ENCODE assay signal across 9 cellular contexts in the genomic region with DNA sequence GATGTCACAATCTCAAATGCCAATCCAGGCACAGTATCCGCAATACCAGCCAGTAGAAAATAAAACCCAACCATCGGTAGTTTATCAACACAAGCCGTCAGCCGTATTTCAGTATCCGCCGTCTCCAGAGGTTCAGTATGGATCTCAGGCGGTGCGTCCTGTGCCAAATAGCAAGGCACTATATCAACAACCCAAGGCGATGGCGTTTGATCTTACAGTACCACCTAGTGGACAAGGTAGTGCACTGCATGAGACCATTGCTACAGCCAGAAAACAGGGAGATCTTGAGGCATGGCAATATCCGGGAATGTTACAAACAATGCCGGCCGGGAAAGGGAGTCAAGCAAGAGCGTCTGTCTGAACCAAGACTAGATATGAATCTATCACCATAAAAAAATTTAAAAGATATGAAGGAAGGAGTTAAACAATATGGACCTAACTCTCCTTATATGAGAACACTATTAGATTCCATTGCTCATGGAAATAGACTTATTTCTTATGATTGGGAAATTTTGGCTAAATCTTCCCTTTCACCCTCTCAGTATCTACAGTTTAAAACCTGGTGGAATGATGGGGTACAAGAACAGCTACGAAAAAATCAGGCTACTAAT. TPM values are rescaled to one million over a fixed set of nuclear protein-coding genes. Genes with fewer than 3 reads are reported as not detected.
DNase-seq lines count a peak whose midpoint lies in the region; FAIRE-seq and TF ChIP-seq lines count a peak whose summit lies in the region.
"Not testable (repeated sequence)": the region's sequence is repeated elsewhere in the genome, so short reads cannot be mapped to it uniquely, and the experiment has no call there.
"Had no signal": no experiment of that assay in that cellular context is flagged by ENCODE, and none has a peak within 500 bp of the region (broad histone marks: within the 10 kb centered on the region; RNA-seq: fewer than 3 reads in every experiment).

No MANE protein-coding gene starts in this region.

- not testable (repeated sequence) for TF ChIP-seq EP300 in tibial nerve (IDR thresholded peaks at IDR 0.05)

- not testable (repeated sequence) for H3K4me3 ChIP-seq in KMS-11 (IDR thresholded peaks at IDR 0.05; ENCODE audit: insufficient read depth, low read depth, low read length); Peyer's patch; colonic mucosa; kidney (ENCODE audit: low read length in 2 of 2)
- peak overlapping the region in 1 of 4 donors; percentile 10 for H3K4me3 ChIP-seq in tibial nerve

- peak; percentile 11 for DNase-seq in DMS153 treated with DMSO at 0.1 percent for 48 hours (lab: John Stamatoyannopoulos, UW; ENCODE audit: unreplicated experiment)
- peak in 2 of 3 donors; percentile 16 to 74 for DNase-seq in Peyer's patch
- DNase-seq in activated CD8-positive, alpha-beta memory T cell treated with anti-CD3 and anti-CD28 coated beads, Interleukin-2, amount 50 U/mL, for 24 hours (ENCODE audit: extremely low read depth): peak; percentile 4
- DNase-seq in colonic mucosa: peak; percentile 55
- not testable (repeated sequence) for DNase-seq in kidney
- peak; percentile 57 for DNase-seq in putamen (ENCODE audit: low spot score)
- peak; percentile 14 to 68 for DNase-seq in tibial nerve (ENCODE audit: low spot score in 2 of 2)

- not testable (repeated sequence) for H3K27ac ChIP-seq in KMS-11; Peyer's patch; colonic mucosa; kidney (ENCODE audit: low read depth in 2 of 2, low read length in 2 of 2); tibial nerve

- H3K79me2 ChIP-seq in KMS-11 (ENCODE audit: insufficient read depth, low read depth): not testable (repeated sequence)

- H3K9ac ChIP-seq in KMS-11; colonic mucosa (ENCODE audit: low read depth in 2 of 2, low read length in 2 of 2); kidney (ENCODE audit: low read length in 2 of 2): not testable (repeated sequence)

- intact Hi-C loops in colonic mucosa (cut with DNase I): loop anchor here (5.0 kb wide), 1 partner anchor 121 kb away; no protein-coding TSS in a partner anchor
- intact Hi-C loops in kidney (cut with DNase I): not testable (repeated sequence)

- not testable (repeated sequence) for H3K27me3 ChIP-seq in KMS-11 (ENCODE audit: insufficient read depth, low read depth); Peyer's patch; colonic mucosa; tibial nerve

- not testable (repeated sequence) for H3K4me2 ChIP-seq in KMS-11

- H3K36me3 ChIP-seq in KMS-11 (ENCODE audit: insufficient read depth); Peyer's patch; colonic mucosa; kidney (ENCODE audit: control insufficient read depth in 1 of 2, insufficient read depth in 2 of 2, low read length in 2 of 2); tibial nerve: not testable (repeated sequence)

- not testable (repeated sequence) for H3K9me3 ChIP-seq in Peyer's patch; colonic mucosa; kidney (ENCODE audit: control insufficient read depth in 1 of 2, low read length in 2 of 2); tibial nerve

- H2AFZ ChIP-seq in KMS-11 (ENCODE audit: low read depth): not testable (repeated sequence)

- H4K20me1 ChIP-seq in KMS-11 (ENCODE audit: insufficient read depth): not testable (repeated sequence)

- 7% methylated on average over 15 of the region's 15 CpGs for WGBS in tibial nerve, 2 donors

- peak; percentile 94 for FAIRE-seq in kidney (lab: Jason Lieb, UNC)

- peak; percentile 66 for TF ChIP-seq CTCF in KMS-11 (conservative IDR thresholded peaks at IDR 0.05; ENCODE audit: low read depth, low read length)
- TF ChIP-seq CTCF in Peyer's patch (IDR thresholded peaks at IDR 0.05): peak in 5 of 6 experiments; percentile 49 to 86 (median 66)
- TF ChIP-seq CTCF in colonic mucosa (IDR thresholded peaks at IDR 0.05): peak; percentile 91
- TF ChIP-seq CTCF in kidney (IDR thresholded peaks at IDR 0.05; ENCODE audit: borderline replicate concordance, extremely low read depth, insufficient read depth): peak; percentile 73
- peak; percentile 57 to 93 (median 62) for TF ChIP-seq CTCF in tibial nerve (IDR thresholded peaks at IDR 0.05)

- not testable (repeated sequence) for H3K4me1 ChIP-seq in KMS-11 (ENCODE audit: low read depth, poor library complexity, severe bottlenecking); Peyer's patch; colonic mucosa; kidney (ENCODE audit: control insufficient read depth in 1 of 2, insufficient read depth in 1 of 2, low read depth in 1 of 2, low read length in 2 of 2)
- H3K4me1 ChIP-seq in tibial nerve: peaks cover 0 to 16% (median 0%) of the 10 kb centered on the region in 4 donors

- TF ChIP-seq POLR2A in Peyer's patch (IDR thresholded peaks at IDR 0.05); tibial nerve (IDR thresholded peaks at IDR 0.05): not testable (repeated sequence)

RNA-seq across cellular contexts. Expression of a gene that starts 46.6 kb away (rescaled TPM):
- total RNA-seq in Peyer's patch (not detected), colonic mucosa (not detected), kidney (not detected), tibial nerve (not detected)
- polyA plus RNA-seq in kidney (ENCODE audit: insufficient read depth, low read depth, low replicate concordance): not detected
- total RNA-seq: mononuclear cell had no signal
